Comparison of ENCODE assay signal across 1 cellular context in the genomic region with DNA sequence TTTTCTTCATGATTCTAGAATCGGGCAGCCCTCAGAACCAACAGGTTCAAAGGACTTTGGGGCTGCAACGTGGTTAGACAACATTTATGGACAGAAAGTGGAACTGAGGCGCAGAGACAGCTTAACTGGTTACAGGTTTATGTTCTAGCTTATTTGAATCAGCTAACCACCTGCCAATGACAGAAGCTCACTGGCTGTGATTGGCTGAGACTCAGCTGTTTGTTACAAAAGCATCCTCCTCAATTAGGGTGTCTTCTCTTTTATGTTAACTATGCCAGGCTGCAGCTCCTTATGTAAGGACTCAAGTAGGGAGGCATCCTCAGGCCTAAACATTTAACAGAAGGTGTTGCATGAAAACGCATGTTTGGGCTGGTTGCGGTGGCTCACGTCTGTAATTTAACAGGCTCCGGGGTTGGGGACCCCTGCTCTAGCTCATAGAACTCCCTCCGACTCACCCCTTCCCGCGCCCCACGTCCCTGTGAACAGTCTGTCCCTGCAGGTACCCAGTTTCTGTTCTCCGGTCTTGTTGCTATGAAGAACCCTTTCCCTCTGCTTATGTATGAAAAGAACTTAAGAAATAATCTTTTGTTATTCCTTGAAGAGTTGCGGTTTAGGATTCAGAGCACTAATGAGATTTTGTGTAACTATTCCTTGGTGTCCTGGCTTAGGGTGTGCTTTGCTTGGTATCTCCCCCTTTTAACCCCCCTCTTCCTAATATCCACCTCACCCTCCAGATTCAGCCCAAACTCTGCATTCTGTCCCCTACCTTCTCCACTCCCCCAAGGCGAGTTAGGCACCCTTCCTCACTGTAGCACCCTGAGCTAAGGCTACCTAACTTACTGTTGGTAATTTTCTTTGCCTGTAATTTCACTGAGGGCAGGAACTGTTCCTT.
TF ChIP-seq lines count a peak whose summit lies in the region.

No MANE protein-coding gene starts in this region.

TF ChIP-seq in IMR-90, 13 proteins besides CTCF, POLR2A, EP300 and RAD21:
- TF ChIP-seq BHLHE40 (IDR thresholded peaks at IDR 0.05; ENCODE audit: low read depth, low read length) = no peak
- no peak for TF ChIP-seq SMC3 (IDR thresholded peaks at IDR 0.05; ENCODE audit: low read depth, low read length)
- no peak for TF ChIP-seq CEBPB (IDR thresholded peaks at IDR 0.05; ENCODE audit: low read depth, low read length)
- TF ChIP-seq MXI1 (IDR thresholded peaks at IDR 0.05; ENCODE audit: borderline replicate concordance, low read depth, low read length) = no peak
- no peak for TF ChIP-seq ELK1 (IDR thresholded peaks at IDR 0.05; ENCODE audit: borderline replicate concordance, low read depth, low read length)
- no peak for TF ChIP-seq CHD1 (IDR thresholded peaks at IDR 0.05; ENCODE audit: low read depth, low read length)
- TF ChIP-seq RFX5 (IDR thresholded peaks at IDR 0.05; ENCODE audit: low read depth, low read length) = no peak
- TF ChIP-seq MAZ (IDR thresholded peaks at IDR 0.05; ENCODE audit: borderline replicate concordance, low read depth, low read length) = no peak
- no peak for TF ChIP-seq MAFK (IDR thresholded peaks at IDR 0.05; ENCODE audit: low read depth, low read length)
- TF ChIP-seq, protein P1, sequence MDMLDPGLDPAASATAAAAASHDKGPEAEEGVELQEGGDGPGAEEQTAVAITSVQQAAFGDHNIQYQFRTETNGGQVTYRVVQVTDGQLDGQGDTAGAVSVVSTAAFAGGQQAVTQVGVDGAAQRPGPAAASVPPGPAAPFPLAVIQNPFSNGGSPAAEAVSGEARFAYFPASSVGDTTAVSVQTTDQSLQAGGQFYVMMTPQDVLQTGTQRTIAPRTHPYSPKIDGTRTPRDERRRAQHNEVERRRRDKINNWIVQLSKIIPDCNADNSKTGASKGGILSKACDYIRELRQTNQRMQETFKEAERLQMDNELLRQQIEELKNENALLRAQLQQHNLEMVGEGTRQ (IDR thresholded peaks at IDR 0.05; ENCODE audit: low read depth, low read length) = no peak
